1 cellular context compared by ENCODE assay signal in the genomic region with DNA sequence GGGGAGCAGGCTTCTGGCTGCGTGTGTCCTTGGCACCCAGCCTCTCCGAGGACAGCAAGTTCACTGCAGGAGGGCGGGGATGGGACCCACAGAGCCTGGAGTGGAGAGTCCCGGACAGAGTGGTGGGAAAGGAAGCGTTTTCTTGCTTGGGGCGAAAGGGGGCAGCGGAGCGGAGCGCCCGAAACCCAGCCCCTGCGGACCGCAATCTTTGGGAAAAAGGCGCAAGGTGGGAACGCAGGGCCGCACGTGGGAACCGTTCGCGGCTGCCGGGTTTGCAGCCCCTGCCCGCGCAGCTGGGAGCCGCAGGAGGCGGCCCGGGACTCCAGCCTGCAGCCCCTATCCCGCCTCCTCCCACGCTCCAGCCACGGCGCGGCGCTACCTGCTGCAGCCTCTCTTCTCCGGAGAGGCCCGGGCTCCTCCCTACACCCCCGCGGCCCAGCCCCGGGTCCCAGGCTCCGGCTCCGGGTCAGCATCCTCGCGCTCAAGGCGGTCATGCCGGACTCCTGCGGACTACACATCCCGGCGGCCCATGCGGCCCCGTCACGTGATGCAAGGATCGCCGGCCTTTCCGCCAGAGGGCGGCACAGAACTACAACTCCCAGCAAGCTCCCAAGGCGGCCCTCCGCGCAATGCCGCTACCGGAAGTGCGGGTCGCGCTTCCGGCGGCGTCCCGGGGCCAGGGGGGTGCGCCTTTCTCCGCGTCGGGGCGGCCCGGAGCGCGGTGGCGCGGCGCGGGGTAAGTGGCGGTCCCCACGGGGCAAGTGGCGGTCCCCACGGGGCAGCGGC.
TF ChIP-seq lines count a peak whose summit lies in the region.

TSS of gene NTHL1 (minus strand) at position 505 of the 786 bp plus-strand sequence. CDS start at position 494, 11 bp downstream.
TSS of gene TSC2 (plus strand) at position 656 of the 786 bp plus-strand sequence. CDS start 631 bp downstream, outside the sequence.

TF ChIP-seq in HEK293, 187 proteins besides CTCF, POLR2A, EP300 and RAD21 (continued from another document and continues in another):
- TF ChIP-seq ZNF280C (tag by site-specific recombination; IDR thresholded peaks at IDR 0.05), result no peak
- TF ChIP-seq KLF7 (tag by site-specific recombination; IDR thresholded peaks at IDR 0.05; ENCODE audit: borderline replicate concordance), result peak; percentile 30; the same call in 1 of the 2 replicates
- no peak for TF ChIP-seq ZNF645 (tag by site-specific recombination; IDR thresholded peaks at IDR 0.05)
- no peak for TF ChIP-seq ZNF521 (tag by site-specific recombination; IDR thresholded peaks at IDR 0.05)
- TF ChIP-seq, protein P1, sequence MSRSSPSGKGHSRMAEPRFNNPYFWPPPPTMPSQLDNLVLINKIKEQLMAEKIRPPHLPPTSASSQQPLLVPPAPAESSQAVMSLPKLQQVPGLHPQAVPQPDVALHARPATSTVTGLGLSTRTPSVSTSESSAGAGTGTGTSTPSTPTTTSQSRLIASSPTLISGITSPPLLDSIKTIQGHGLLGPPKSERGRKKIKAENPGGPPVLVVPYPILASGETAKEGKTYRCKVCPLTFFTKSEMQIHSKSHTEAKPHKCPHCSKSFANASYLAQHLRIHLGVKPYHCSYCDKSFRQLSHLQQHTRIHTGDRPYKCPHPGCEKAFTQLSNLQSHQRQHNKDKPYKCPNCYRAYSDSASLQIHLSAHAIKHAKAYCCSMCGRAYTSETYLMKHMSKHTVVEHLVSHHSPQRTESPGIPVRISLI (tag by site-specific recombination; IDR thresholded peaks at IDR 0.05), result no peak
- no peak for TF ChIP-seq ZNF768 (tag by site-specific recombination; IDR thresholded peaks at IDR 0.05)
- peak; percentile 89 for TF ChIP-seq ZEB2 (tag by site-specific recombination; IDR thresholded peaks at IDR 0.05)
- TF ChIP-seq SP2 (tag by site-specific recombination; IDR thresholded peaks at IDR 0.05), result peak; percentile 81
- TF ChIP-seq, protein P2, sequence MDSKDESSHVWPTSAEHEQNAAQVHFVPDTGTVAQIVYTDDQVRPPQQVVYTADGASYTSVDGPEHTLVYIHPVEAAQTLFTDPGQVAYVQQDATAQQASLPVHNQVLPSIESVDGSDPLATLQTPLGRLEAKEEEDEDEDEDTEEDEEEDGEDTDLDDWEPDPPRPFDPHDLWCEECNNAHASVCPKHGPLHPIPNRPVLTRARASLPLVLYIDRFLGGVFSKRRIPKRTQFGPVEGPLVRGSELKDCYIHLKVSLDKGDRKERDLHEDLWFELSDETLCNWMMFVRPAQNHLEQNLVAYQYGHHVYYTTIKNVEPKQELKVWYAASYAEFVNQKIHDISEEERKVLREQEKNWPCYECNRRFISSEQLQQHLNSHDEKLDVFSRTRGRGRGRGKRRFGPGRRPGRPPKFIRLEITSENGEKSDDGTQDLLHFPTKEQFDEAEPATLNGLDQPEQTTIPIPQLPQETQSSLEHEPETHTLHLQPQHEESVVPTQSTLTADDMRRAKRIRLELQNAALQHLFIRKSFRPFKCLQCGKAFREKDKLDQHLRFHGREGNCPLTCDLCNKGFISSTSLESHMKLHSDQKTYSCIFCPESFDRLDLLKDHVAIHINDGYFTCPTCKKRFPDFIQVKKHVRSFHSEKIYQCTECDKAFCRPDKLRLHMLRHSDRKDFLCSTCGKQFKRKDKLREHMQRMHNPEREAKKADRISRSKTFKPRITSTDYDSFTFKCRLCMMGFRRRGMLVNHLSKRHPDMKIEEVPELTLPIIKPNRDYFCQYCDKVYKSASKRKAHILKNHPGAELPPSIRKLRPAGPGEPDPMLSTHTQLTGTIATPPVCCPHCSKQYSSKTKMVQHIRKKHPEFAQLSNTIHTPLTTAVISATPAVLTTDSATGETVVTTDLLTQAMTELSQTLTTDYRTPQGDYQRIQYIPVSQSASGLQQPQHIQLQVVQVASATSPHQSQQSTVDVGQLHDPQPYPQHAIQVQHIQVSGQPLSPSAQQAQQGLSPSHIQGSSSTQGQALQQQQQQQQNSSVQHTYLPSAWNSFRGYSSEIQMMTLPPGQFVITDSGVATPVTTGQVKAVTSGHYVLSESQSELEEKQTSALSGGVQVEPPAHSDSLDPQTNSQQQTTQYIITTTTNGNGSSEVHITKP (tag by site-specific recombination; IDR thresholded peaks at IDR 0.05), result peak; percentile 82
- TF ChIP-seq ZNF624 (tag by site-specific recombination; IDR thresholded peaks at IDR 0.05), result no peak
- no peak for TF ChIP-seq ZBTB21 (tag by site-specific recombination; IDR thresholded peaks at IDR 0.05)
- TF ChIP-seq ZNF473 (tag by site-specific recombination; IDR thresholded peaks at IDR 0.05), result no peak
- no peak for TF ChIP-seq ZNF184 (tag by site-specific recombination; IDR thresholded peaks at IDR 0.05)
- TF ChIP-seq ZNF2 (tag by site-specific recombination; IDR thresholded peaks at IDR 0.05), result no peak; the same call in 1 of the 2 replicates
- TF ChIP-seq ZNF157 (tag by site-specific recombination; IDR thresholded peaks at IDR 0.05), result no peak
- no peak for TF ChIP-seq ZNF776 (tag by site-specific recombination; IDR thresholded peaks at IDR 0.05; ENCODE audit: borderline replicate concordance)
- no peak for TF ChIP-seq SCRT1 (tag by site-specific recombination; IDR thresholded peaks at IDR 0.05; ENCODE audit: borderline replicate concordance)
- TF ChIP-seq EGR2 (tag by site-specific recombination; IDR thresholded peaks at IDR 0.05; ENCODE audit: low read depth), result peak; percentile 92
- 0 out of 2 replicates have a peak, but pooled peaks have one; percentile 42 for TF ChIP-seq ZNF501 (tag by site-specific recombination; IDR thresholded peaks at IDR 0.05)
- TF ChIP-seq ZFHX2 (tag by site-specific recombination; conservative IDR thresholded peaks at IDR 0.05), result peak; percentile 91
- TF ChIP-seq SP7 (tag by site-specific recombination; IDR thresholded peaks at IDR 0.05), result peak; percentile 77
- peak; percentile 32; the same call in 1 of the 2 replicates for TF ChIP-seq ZBTB48 (tag by site-specific recombination; IDR thresholded peaks at IDR 0.05)
- TF ChIP-seq, protein P3, sequence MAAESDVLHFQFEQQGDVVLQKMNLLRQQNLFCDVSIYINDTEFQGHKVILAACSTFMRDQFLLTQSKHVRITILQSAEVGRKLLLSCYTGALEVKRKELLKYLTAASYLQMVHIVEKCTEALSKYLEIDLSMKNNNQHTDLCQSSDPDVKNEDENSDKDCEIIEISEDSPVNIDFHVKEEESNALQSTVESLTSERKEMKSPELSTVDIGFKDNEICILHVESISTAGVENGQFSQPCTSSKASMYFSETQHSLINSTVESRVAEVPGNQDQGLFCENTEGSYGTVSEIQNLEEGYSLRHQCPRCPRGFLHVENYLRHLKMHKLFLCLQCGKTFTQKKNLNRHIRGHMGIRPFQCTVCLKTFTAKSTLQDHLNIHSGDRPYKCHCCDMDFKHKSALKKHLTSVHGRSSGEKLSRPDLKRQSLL (tag by site-specific recombination; IDR thresholded peaks at IDR 0.05), result peak; percentile 90
- TF ChIP-seq KLF1 (tag by site-specific recombination; IDR thresholded peaks at IDR 0.05), result peak; percentile 42; the same call in 1 of the 2 replicates
- TF ChIP-seq ZNF830 (tag by site-specific recombination; IDR thresholded peaks at IDR 0.05; ENCODE audit: low read depth), result no peak
- TF ChIP-seq ZNF530 (tag by site-specific recombination; IDR thresholded peaks at IDR 0.05; ENCODE audit: low read depth), result no peak
- no peak for TF ChIP-seq TSHZ1 (tag by site-specific recombination; IDR thresholded peaks at IDR 0.05; ENCODE audit: borderline replicate concordance)
- TF ChIP-seq ZNF239 (tag by site-specific recombination; IDR thresholded peaks at IDR 0.05), result no peak
- no peak for TF ChIP-seq ZNF114 (tag by site-specific recombination; IDR thresholded peaks at IDR 0.05)
- TF ChIP-seq ZNF76 (tag by site-specific recombination; IDR thresholded peaks at IDR 0.05; ENCODE audit: borderline replicate concordance, low read depth), result peak; percentile 99
- TF ChIP-seq HIC1 (tag by site-specific recombination; IDR thresholded peaks at IDR 0.05), result no peak; the same call in 1 of the 2 replicates
- no peak for TF ChIP-seq ZNF121 (tag by site-specific recombination; IDR thresholded peaks at IDR 0.05)
- TF ChIP-seq ZNF174 (tag by site-specific recombination; IDR thresholded peaks at IDR 0.05), result no peak
- peak; percentile 96 for TF ChIP-seq GLIS1 (tag by site-specific recombination; IDR thresholded peaks at IDR 0.05)
- no peak for TF ChIP-seq ZNF555 (tag by site-specific recombination; conservative IDR thresholded peaks at IDR 0.05)
- no peak for TF ChIP-seq ZNF223 (tag by site-specific recombination; IDR thresholded peaks at IDR 0.05)
- peak; percentile 47 for TF ChIP-seq ZNF843 (tag by site-specific recombination; IDR thresholded peaks at IDR 0.05)
- TF ChIP-seq ZNF292 (tag by site-specific recombination; IDR thresholded peaks at IDR 0.05; ENCODE audit: borderline replicate concordance, low read depth), result no peak
- peak; percentile 56; the same call in 1 of the 2 replicates for TF ChIP-seq BCL11B (tag by site-specific recombination; IDR thresholded peaks at IDR 0.05; ENCODE audit: low read depth)
- no peak for TF ChIP-seq ZNF416 (tag by site-specific recombination; IDR thresholded peaks at IDR 0.05)
- TF ChIP-seq ZNF23 (tag by site-specific recombination; IDR thresholded peaks at IDR 0.05; ENCODE audit: borderline replicate concordance), result no peak
- TF ChIP-seq YY2 (tag by site-specific recombination; IDR thresholded peaks at IDR 0.05), result peak; percentile 99
- TF ChIP-seq FEZF1 (tag by site-specific recombination; IDR thresholded peaks at IDR 0.05), result peak; percentile 30; the same call in 1 of the 2 replicates
- peak; percentile 98 for TF ChIP-seq ZBTB20 (tag by site-specific recombination; IDR thresholded peaks at IDR 0.05)
- TF ChIP-seq, protein P4, sequence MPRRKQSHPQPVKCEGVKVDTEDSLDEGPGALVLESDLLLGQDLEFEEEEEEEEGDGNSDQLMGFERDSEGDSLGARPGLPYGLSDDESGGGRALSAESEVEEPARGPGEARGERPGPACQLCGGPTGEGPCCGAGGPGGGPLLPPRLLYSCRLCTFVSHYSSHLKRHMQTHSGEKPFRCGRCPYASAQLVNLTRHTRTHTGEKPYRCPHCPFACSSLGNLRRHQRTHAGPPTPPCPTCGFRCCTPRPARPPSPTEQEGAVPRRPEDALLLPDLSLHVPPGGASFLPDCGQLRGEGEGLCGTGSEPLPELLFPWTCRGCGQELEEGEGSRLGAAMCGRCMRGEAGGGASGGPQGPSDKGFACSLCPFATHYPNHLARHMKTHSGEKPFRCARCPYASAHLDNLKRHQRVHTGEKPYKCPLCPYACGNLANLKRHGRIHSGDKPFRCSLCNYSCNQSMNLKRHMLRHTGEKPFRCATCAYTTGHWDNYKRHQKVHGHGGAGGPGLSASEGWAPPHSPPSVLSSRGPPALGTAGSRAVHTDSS (tag by site-specific recombination; IDR thresholded peaks at IDR 0.05), result no peak
